1 cellular context compared by ENCODE assay signal in genomic region chr19:39446365-39447084, GRCh38.
TF ChIP-seq lines count a peak whose summit lies in the region.

No MANE protein-coding gene starts in this region.

TF ChIP-seq in endothelial cell of umbilical vein, 7 proteins besides CTCF, POLR2A, EP300 and RAD21:
- no peak for TF ChIP-seq MAX (IDR thresholded peaks at IDR 0.05; ENCODE audit: insufficient read depth, insufficient read length)
- no peak for TF ChIP-seq POLR2AphosphoS5 (IDR thresholded peaks at IDR 0.05; ENCODE audit: insufficient read depth, low read depth, low read length)
- TF ChIP-seq JUN (IDR thresholded peaks at IDR 0.05; ENCODE audit: borderline replicate concordance, insufficient read depth, insufficient read length, low read depth), result no peak
- TF ChIP-seq EZH2 (IDR thresholded peaks at IDR 0.05; ENCODE audit: borderline replicate concordance, low read depth, low read length, severe bottlenecking), result no peak
- no peak for TF ChIP-seq MYC (IDR thresholded peaks at IDR 0.05; ENCODE audit: low read depth, low read length)
- no peak for TF ChIP-seq GATA2 (IDR thresholded peaks at IDR 0.05; ENCODE audit: insufficient read depth, insufficient read length, low read depth, low read length)
- TF ChIP-seq FOS (IDR thresholded peaks at IDR 0.05; ENCODE audit: borderline replicate concordance, insufficient read depth, low read length), result no peak
